In the genomic region with DNA sequence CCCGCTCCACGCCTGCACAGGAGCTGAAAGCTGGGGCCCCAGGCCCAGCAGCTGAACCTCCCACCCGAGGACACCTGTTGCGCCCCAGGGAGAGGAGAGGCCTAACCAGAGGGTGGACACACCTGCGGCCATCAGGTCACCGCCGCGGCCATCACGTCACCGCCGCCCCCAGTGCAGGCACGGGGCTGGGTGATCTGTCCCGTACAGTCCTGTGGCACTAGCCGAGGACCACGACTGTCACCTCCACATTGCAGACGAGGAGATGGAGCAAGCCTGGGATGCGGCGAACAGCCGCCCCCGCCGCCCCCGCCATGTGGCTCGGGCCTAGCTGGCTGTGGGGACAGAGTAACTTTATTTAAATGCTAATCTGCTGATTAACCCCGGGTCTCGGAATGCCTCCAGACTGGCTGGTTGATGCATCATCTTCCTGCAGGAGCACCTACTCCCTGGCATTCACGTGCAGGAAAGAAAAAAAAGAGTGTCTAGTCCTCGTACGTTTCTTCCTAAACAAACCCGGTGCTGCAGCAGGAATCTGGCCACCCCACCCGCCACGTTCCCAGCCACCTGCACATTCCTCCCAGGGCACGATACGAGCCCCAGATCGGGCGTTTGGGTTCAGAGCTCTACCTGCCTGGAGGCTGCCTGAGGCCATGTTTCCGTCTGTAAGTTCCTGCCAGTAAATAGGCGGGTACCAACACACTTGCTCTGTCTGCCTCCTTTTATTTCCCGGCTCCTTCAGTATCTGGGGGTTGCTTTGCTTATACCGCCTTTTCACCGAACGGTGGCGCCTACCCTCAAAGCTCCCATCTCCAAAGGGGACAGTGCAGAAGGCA, we compare ENCODE assay signal across 8 cellular contexts. TPM values are rescaled to one million over a fixed set of nuclear protein-coding genes. Genes with fewer than 3 reads are reported as not detected.
DNase-seq lines count a peak whose midpoint lies in the region; FAIRE-seq and TF ChIP-seq lines count a peak whose summit lies in the region.

No MANE protein-coding gene starts in this region.

- FAIRE-seq in astrocyte (lab: Jason Lieb, UNC) = no peak

- no peaks in the 10 kb centered on the region for H3K27me3 ChIP-seq in astrocyte (ENCODE audit: insufficient read depth, low read length)

- H3K9ac ChIP-seq in astrocyte (ENCODE audit: low read length) = no peak overlapping the region

- no peaks in the 10 kb centered on the region for H3K27me3 Mint-ChIP-seq in astrocyte (ENCODE audit: low read depth, unreplicated experiment)

- H3K9me3 Mint-ChIP-seq in astrocyte (ENCODE audit: unreplicated experiment) = no peaks in the 10 kb centered on the region

- no peak overlapping the region for H3K4me3 ChIP-seq in HEK293 (ENCODE audit: low read depth, low read length)
- H3K4me3 ChIP-seq in astrocyte (ENCODE audit: insufficient read depth, low read depth, low read length) = no peak overlapping the region

- TF ChIP-seq CTCF in HEK293 (tag by site-specific recombination; IDR thresholded peaks at IDR 0.05) (0 out of 2 replicates have a peak, but pooled peaks have one; percentile 14), astrocyte (IDR thresholded peaks at IDR 0.05; ENCODE audit: insufficient read depth, low read depth, low read length) (peak; percentile 17)

- H3K27ac ChIP-seq in HEK293 (ENCODE audit: extremely low read depth, low read depth, low read length) (no peak overlapping the region), astrocyte (ENCODE audit: low read depth, low read length) (peak overlapping the region; percentile 11)

- CTCF ChIA-PET in HEK293 (lab: Yijun Ruan, JAX) = interaction anchor here (0.6 to 2.5 kb wide), 5 partner anchors 12 to 51 kb away, joined by 3 to 20 read pairs (median 4); no protein-coding TSS in a partner anchor

- DNase-seq in A172 (ENCODE audit: low spot score) (peak; percentile 69), astrocyte (ENCODE audit: low read depth) (peak; percentile 63), iPS-NIHi11 (ENCODE audit: low spot score) (peak; percentile 75), Kasumi-1 (lab: John Stamatoyannopoulos, UW) (no peak), DMS79 treated with DMSO at 0.1 percent for 48 hours (lab: John Stamatoyannopoulos, UW) (no peak)
- no peak for DNase-seq in effector CD8-positive, alpha-beta T cell (lab: John Stamatoyannopoulos, UW)
- DNase-seq in effector CD4-positive, alpha-beta T cell = no peak

- peak overlapping the region; percentile 71 for H3K4me2 ChIP-seq in astrocyte (ENCODE audit: low read length)

- H3K9me3 ChIP-seq in HEK293 (ENCODE audit: control insufficient read depth, insufficient read depth, low read depth, low read length) (no peaks in the 10 kb centered on the region), astrocyte (ENCODE audit: insufficient read depth, low read depth, low read length) (no peaks in the 10 kb centered on the region)

- H2AFZ ChIP-seq in astrocyte (ENCODE audit: low read depth, low read length) = no peak overlapping the region

- H3K36me3 ChIP-seq in HEK293 (ENCODE audit: control insufficient read depth in 2 of 2, insufficient read depth in 1 of 2, low read length in 2 of 2) (peaks cover 0 to 4% of the 10 kb centered on the region in 2 experiments; a peak in 1 of 3 replicates), astrocyte (ENCODE audit: insufficient read depth, low read length) (peaks cover 5% of the 10 kb centered on the region)

- 0 out of 2 replicates have a peak, but pooled peaks cover 3% of the 10 kb centered on the region for H3K4me1 ChIP-seq in HEK293 (ENCODE audit: control insufficient read depth, insufficient read depth, low read length)
- peaks cover 40% of the 10 kb centered on the region for H3K4me1 ChIP-seq in astrocyte (ENCODE audit: insufficient read depth, low read length)

- H3K79me2 ChIP-seq in astrocyte (ENCODE audit: insufficient read depth, low read length) = peaks cover 89% of the 10 kb centered on the region

- H3K4me1 Mint-ChIP-seq in astrocyte (ENCODE audit: low read depth, unreplicated experiment) = peaks cover 23% of the 10 kb centered on the region

- peak overlapping the region; percentile 62 for H3K4me3 Mint-ChIP-seq in astrocyte (ENCODE audit: unreplicated experiment)

- H4K20me1 ChIP-seq in astrocyte (ENCODE audit: insufficient read depth, low read length) = peaks cover 93% of the 10 kb centered on the region

- POLR2A ChIA-PET in HEK293 (lab: Yijun Ruan, JAX) = interaction anchor here (0.9 kb wide), 1 partner anchor 29 kb away, joined by 3 read pairs; no protein-coding TSS in a partner anchor

- peaks cover 5% of the 10 kb centered on the region for H3K36me3 Mint-ChIP-seq in astrocyte (ENCODE audit: low read depth, unreplicated experiment)

- peak overlapping the region; percentile 66 for H3K27ac Mint-ChIP-seq in astrocyte (ENCODE audit: unreplicated experiment)

TF ChIP-seq in HEK293, 187 proteins besides CTCF, POLR2A, EP300 and RAD21:
- TF ChIP-seq ZNF155 (tag by site-specific recombination; IDR thresholded peaks at IDR 0.05) (no peak), ZNF175 (tag by site-specific recombination; IDR thresholded peaks at IDR 0.05) (no peak), MYNN (tag by site-specific recombination; IDR thresholded peaks at IDR 0.05; ENCODE audit: borderline replicate concordance) (no peak), ZNF549 (tag by site-specific recombination; IDR thresholded peaks at IDR 0.05) (no peak), ZFHX2 (tag by site-specific recombination; conservative IDR thresholded peaks at IDR 0.05) (peak; percentile 56), ZNF266 (tag by site-specific recombination; IDR thresholded peaks at IDR 0.05; ENCODE audit: low read depth) (no peak), SCRT2 (tag by site-specific recombination; IDR thresholded peaks at IDR 0.05) (peak; percentile 91), EGR2 (tag by site-specific recombination; IDR thresholded peaks at IDR 0.05; ENCODE audit: low read depth) (peak; percentile 60), ZSCAN30 (tag by site-specific recombination; IDR thresholded peaks at IDR 0.05) (no peak), ZNF837 (tag by site-specific recombination; IDR thresholded peaks at IDR 0.05) (no peak), SCRT1 (tag by site-specific recombination; IDR thresholded peaks at IDR 0.05; ENCODE audit: borderline replicate concordance) (peak; percentile 75; the same call in 1 of the 2 replicates)
- TF ChIP-seq, protein P1, sequence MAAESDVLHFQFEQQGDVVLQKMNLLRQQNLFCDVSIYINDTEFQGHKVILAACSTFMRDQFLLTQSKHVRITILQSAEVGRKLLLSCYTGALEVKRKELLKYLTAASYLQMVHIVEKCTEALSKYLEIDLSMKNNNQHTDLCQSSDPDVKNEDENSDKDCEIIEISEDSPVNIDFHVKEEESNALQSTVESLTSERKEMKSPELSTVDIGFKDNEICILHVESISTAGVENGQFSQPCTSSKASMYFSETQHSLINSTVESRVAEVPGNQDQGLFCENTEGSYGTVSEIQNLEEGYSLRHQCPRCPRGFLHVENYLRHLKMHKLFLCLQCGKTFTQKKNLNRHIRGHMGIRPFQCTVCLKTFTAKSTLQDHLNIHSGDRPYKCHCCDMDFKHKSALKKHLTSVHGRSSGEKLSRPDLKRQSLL (tag by site-specific recombination; IDR thresholded peaks at IDR 0.05) = no peak
- TF ChIP-seq, protein P2, sequence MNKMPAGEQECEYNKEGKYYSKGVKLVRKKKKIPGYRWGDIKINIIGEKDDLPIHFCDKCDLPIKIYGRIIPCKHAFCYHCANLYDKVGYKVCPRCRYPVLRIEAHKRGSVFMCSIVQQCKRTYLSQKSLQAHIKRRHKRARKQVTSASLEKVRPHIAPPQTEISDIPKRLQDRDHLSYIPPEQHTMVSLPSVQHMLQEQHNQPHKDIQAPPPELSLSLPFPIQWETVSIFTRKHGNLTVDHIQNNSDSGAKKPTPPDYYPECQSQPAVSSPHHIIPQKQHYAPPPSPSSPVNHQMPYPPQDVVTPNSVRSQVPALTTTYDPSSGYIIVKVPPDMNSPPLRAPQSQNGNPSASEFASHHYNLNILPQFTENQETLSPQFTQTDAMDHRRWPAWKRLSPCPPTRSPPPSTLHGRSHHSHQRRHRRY (tag by site-specific recombination; IDR thresholded peaks at IDR 0.05) = no peak
TF ChIP-seq in HEK293: peak in this region for 4.

RNA-seq across cellular contexts. Expression of a gene that starts 29.9 kb away (rescaled TPM):
- total RNA-seq in A172 (2014; rRNA removed; shearing (Covaris generic)) = 186 and 226 TPM in 2 replicates
- total RNA-seq in astrocyte = 239 and 247 TPM in 2 replicates

RNA-seq across cellular contexts. Expression of a gene that starts 48.5 kb away (rescaled TPM):
- 29.3 and 39.2 TPM in 2 replicates for total RNA-seq in A172 (2014; rRNA removed; shearing (Covaris generic))
- 3.7 and 4.7 TPM in 2 replicates for total RNA-seq in astrocyte

RNA-seq across cellular contexts. Expression of a gene that starts 48.8 kb away (rescaled TPM):
- total RNA-seq in A172 (2014; rRNA removed; shearing (Covaris generic)) = 20.5 and 21.2 TPM in 2 replicates
- 18.3 and 22.5 TPM in 2 replicates for total RNA-seq in astrocyte

RNA-seq across cellular contexts. Expression of a gene that starts 48.9 kb away (rescaled TPM):
- total RNA-seq in A172 (2014; rRNA removed; shearing (Covaris generic)) = 43.6 and 51.2 TPM in 2 replicates
- total RNA-seq in astrocyte = 15.4 and 15.6 TPM in 2 replicates

RNA-seq across cellular contexts. Expression of a gene that starts 56.6 kb away (rescaled TPM):
- 255 and 258 TPM in 2 replicates for total RNA-seq in A172 (2014; rRNA removed; shearing (Covaris generic))
- 132 and 143 TPM in 2 replicates for total RNA-seq in astrocyte

Comparison
In these comparisons a context has a peak if more than half of its experiments do, and no peak if none do; other contexts are left out.
1. DNase-seq: peak in A172 (single experiment), astrocyte (single experiment) and iPS-NIHi11 (single experiment); none in Kasumi-1 (0 of 2), effector CD8-positive, alpha-beta T cell (single experiment), DMS79 treated with DMSO at 0.1 percent for 48 hours (single experiment) and effector CD4-positive, alpha-beta T cell (single experiment).